Comparison of ENCODE assay signal across 13 cellular contexts in the genomic region with DNA sequence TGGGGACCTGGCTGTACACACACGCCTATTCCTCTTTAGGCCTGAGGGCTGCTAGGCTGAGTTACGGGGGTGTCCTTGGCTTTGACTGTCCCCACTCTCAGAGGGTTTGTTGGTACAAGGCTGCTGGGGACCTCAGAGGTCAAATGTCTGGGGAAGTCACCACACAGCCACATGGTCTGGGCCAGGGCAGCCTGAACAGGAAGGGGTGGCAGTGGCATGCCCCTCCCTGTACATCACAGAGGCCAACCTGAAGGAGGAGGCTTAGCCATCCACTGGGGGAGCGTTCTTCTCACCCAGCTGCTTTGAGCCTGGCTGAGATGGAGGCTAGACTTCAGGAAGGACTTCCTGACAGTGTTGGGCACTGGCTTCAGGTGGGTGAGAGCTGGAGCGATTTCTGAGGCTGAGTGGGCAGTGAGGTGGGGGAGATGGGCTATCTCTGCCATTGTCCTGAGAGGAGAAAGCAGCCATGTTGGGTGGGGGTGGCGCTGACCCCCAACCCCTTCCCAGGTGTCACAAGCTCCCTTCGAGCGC. TPM values are rescaled to one million over a fixed set of nuclear protein-coding genes. Genes with fewer than 3 reads are reported as not detected.
DNase-seq lines count a peak whose midpoint lies in the region; TF ChIP-seq lines count a peak whose summit lies in the region.
"Had no signal": no experiment of that assay in that cellular context is flagged by ENCODE, and none has a peak within 500 bp of the region (broad histone marks: within the 10 kb centered on the region; RNA-seq: fewer than 3 reads in every experiment).

No MANE protein-coding gene starts in this region.

- no peaks in the 10 kb centered on the region for H3K9me3 ChIP-seq in BLaER1
- no peaks in the 10 kb centered on the region for H3K9me3 ChIP-seq in neural progenitor cell (ENCODE audit: low read depth)
- H3K9me3 ChIP-seq in HAP-1, result no peaks in the 10 kb centered on the region

- H3K4me1 Mint-ChIP-seq in neural progenitor cell, result peaks cover 69% of the 10 kb centered on the region

- H3K79me2 ChIP-seq in neural progenitor cell (ENCODE audit: low read depth), result peaks cover 3% of the 10 kb centered on the region

- TF ChIP-seq CTCF in NB4 (IDR thresholded peaks at IDR 0.05; ENCODE audit: low read depth, low read length) (no peak), dorsolateral prefrontal cortex (IDR thresholded peaks at IDR 0.05 in 54 of 56, conservative IDR thresholded peaks at IDR 0.05 in 2 of 56; ENCODE audit: low read depth in 1 of 56, partially characterized antibody in 56 of 56) (no peak), neural progenitor cell (IDR thresholded peaks at IDR 0.05) (no peak)

- peaks cover 100% of the 10 kb centered on the region for H3K4me1 ChIP-seq in BLaER1
- peaks cover 59% of the 10 kb centered on the region for H3K4me1 ChIP-seq in neural progenitor cell
- no peaks in the 10 kb centered on the region for H3K4me1 ChIP-seq in HAP-1

- H3K4me3 ChIP-seq in BLaER1 (peak overlapping the region; percentile 15; the same call in 1 of the 2 replicates), NB4 (ENCODE audit: low read depth, low read length) (no peak overlapping the region), dorsolateral prefrontal cortex (peak overlapping the region in 3 of 59 donors; percentile 12 to 22 (median 12)), neural progenitor cell (no peak overlapping the region), H7 (ENCODE audit: insufficient read depth, low read depth, low read length) (no peak overlapping the region), HAP-1 (no peak overlapping the region)

- H3K9ac ChIP-seq in BLaER1 (peak overlapping the region; percentile 66), neural progenitor cell (no peak overlapping the region)

- peak overlapping the region; percentile 48 for H3K4me3 Mint-ChIP-seq in neural progenitor cell
- H3K4me3 Mint-ChIP-seq: HFFc6 had no signal

- no peak for TF ChIP-seq POLR2A in NB4 (IDR thresholded peaks at IDR 0.05; ENCODE audit: extremely low read depth, insufficient read length)

- H3F3A ChIP-seq in neural progenitor cell (ENCODE audit: low read depth), result peaks cover 21% of the 10 kb centered on the region

- H3K27me3 ChIP-seq in BLaER1 (no peaks in the 10 kb centered on the region), dorsolateral prefrontal cortex (no peaks in the 10 kb centered on the region), neural progenitor cell (no peaks in the 10 kb centered on the region), H7 (ENCODE audit: control insufficient read depth, insufficient read depth, low read length) (no peaks in the 10 kb centered on the region), HAP-1 (ENCODE audit: low read depth) (no peaks in the 10 kb centered on the region)

- in situ Hi-C loops in HAP-1 (cut with MboI; ENCODE audit: low sequenced_read_pairs), result no loop called here

- H3K4me2 ChIP-seq in BLaER1, result peak overlapping the region; percentile 91
- peak overlapping the region; percentile 17 for H3K4me2 ChIP-seq in neural progenitor cell

- peaks cover 16% of the 10 kb centered on the region for H3K27me3 Mint-ChIP-seq in neural progenitor cell (ENCODE audit: insufficient read depth, low read depth)

- H4K20me1 ChIP-seq in BLaER1 (peaks cover 64% of the 10 kb centered on the region), neural progenitor cell (ENCODE audit: low read depth) (peaks cover 58% of the 10 kb centered on the region)

- H3K27ac Mint-ChIP-seq in neural progenitor cell, result peak overlapping the region; percentile 92

- peaks cover 42% of the 10 kb centered on the region for H3K36me3 ChIP-seq in BLaER1
- H3K36me3 ChIP-seq in neural progenitor cell, result no peaks in the 10 kb centered on the region
- H3K36me3 ChIP-seq in H7 (replicated peaks; ENCODE audit: control insufficient read depth, insufficient read depth, low read length), result peaks cover 4% of the 10 kb centered on the region
- H3K36me3 ChIP-seq in HAP-1 (replicated peaks), result no peaks in the 10 kb centered on the region

- no peaks in the 10 kb centered on the region for H3K9me3 Mint-ChIP-seq in neural progenitor cell
- H3K9me3 Mint-ChIP-seq: HFFc6 had no signal

- no peak overlapping the region for H2AFZ ChIP-seq in neural progenitor cell (replicated peaks)

- peaks cover 25% of the 10 kb centered on the region for H3K36me3 Mint-ChIP-seq in neural progenitor cell

- DNase-seq in NB4 (ENCODE audit: low read depth), result peak; percentile 34
- peak in 1 of 10 donors; percentile 4 for DNase-seq in dorsolateral prefrontal cortex
- DNase-seq in neural progenitor cell (ENCODE audit: low spot score), result no peak
- DNase-seq in activated CD8-positive, alpha-beta memory T cell treated with anti-CD3 and anti-CD28 coated beads, Interleukin-2, amount 50 U/mL, for 4 hours, result no peak
- DNase-seq in H7, result no peak
- DNase-seq in HUDEP-2 (lab: John Stamatoyannopoulos, UW; ENCODE audit: unreplicated experiment in 76 of 76), result no peak
- DNase-seq in HAP-1 (ENCODE audit: low spot score in 2 of 2), result no peak
- DNase-seq: HFFc6; NCI-H1694 treated with DMSO at 0.1 percent for 48 hours; NCI-H748 treated with DMSO at 0.1 percent for 48 hours; occipital lobe; stimulated activated CD4-positive, alpha-beta T cell treated with anti-CD3 and anti-CD28 coated beads, Interleukin-15, amount 100 ng/mL, for 24 hours had no signal

- H3K27ac ChIP-seq in BLaER1, result peak overlapping the region; percentile 80
- H3K27ac ChIP-seq in dorsolateral prefrontal cortex, result peak overlapping the region; percentile 82 to 100 (median 98)
- no peak overlapping the region for H3K27ac ChIP-seq in neural progenitor cell

- intact Hi-C loops in dorsolateral prefrontal cortex (cut with DNase I), result no loop called here

RNA-seq across cellular contexts. Expression of a gene that starts 36.3 kb away (rescaled TPM):
- total RNA-seq in dorsolateral prefrontal cortex, result 100 to 1,000 TPM in 83 of 120 experiments, 10 to 100 TPM in 37; 79.1 to 229 (median 108) TPM
- total RNA-seq in neural progenitor cell (ENCODE audit: low replicate concordance), result 17.2 and 25.6 TPM in 2 replicates
- 150 and 154 TPM in 2 replicates for total RNA-seq in H7 (2014; rRNA removed; shearing (Covaris generic))
